ENCODE assay signal across 22 cellular contexts in the genomic region with DNA sequence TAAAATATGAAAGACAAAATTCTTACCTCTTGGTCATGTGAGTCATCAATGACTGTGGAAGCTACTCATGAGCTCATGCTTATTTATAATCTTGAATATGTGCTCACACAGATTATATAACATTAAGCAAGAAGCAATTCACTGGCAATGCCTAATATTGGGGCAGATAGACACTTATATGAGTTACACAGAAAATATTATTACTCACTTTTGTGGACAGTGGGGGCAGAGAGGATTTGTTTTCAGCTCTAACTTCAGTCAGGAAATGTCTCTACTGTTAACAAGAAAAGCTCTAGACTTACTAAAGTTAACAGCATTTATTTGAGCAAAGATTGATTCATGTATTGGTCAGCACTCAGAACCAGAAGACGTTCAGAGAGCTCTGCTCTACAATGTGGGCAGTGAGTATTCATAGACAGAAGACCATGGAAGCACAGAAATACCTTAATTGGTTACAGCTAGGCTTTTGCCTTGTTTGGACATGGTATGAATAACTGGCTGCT.
DNase-seq lines count a peak whose midpoint lies in the region; ATAC-seq lines count a peak whose summit lies in the region.
"Had no signal": no experiment of that assay in that cellular context is flagged by ENCODE, and none has a peak within 500 bp of the region (broad histone marks: within the 10 kb centered on the region; RNA-seq: fewer than 3 reads in every experiment).

No MANE protein-coding gene starts in this region.

- no peaks in the 10 kb centered on the region for H3K9me3 ChIP-seq in effector memory CD4-positive, alpha-beta T cell (ENCODE audit: control insufficient read depth, low read length)
- H3K9me3 ChIP-seq: HAP-1, psoas muscle, spleen, tibial nerve had no signal

- peaks cover 29% of the 10 kb centered on the region for H3K9me3 Mint-ChIP-seq in activated T-helper 2 cell treated with anti-CD3 and anti-CD28 coated beads, Interferon-gamma antibody, Interleukin-2, Interleukin-4, amounts not matched to agents 10 μg/mL and 5 μg/mL and 100 μg/mL, durations not matched to agents 14 hours and 24 hours and 36 hours
- H3K9me3 Mint-ChIP-seq: nephron had no signal

- peaks cover 79% of the 10 kb centered on the region for H3K4me1 Mint-ChIP-seq in activated T-helper 2 cell treated with anti-CD3 and anti-CD28 coated beads, Interferon-gamma antibody, Interleukin-2, Interleukin-4, amounts not matched to agents 10 μg/mL and 5 μg/mL and 100 μg/mL, durations not matched to agents 14 hours and 24 hours and 36 hours (ENCODE audit: low read depth)
- H3K4me1 Mint-ChIP-seq: CD14-positive monocyte, nephron had no signal

- peak overlapping the region; percentile 94 for H3K27ac Mint-ChIP-seq in activated T-helper 2 cell treated with anti-CD3 and anti-CD28 coated beads, Interferon-gamma antibody, Interleukin-2, Interleukin-4, amounts not matched to agents 10 μg/mL and 5 μg/mL and 100 μg/mL, durations not matched to agents 14 hours and 24 hours and 36 hours
- H3K27ac Mint-ChIP-seq: activated naive CD8-positive, alpha-beta T cell treated with anti-CD3 and anti-CD28 coated beads, Interleukin-2, amount 10 ng/mL, durations not matched to agents 7 days and 5 days; nephron; T-helper 17 cell had no signal

- peaks cover 74% of the 10 kb centered on the region for H3K36me3 Mint-ChIP-seq in activated T-helper 2 cell treated with anti-CD3 and anti-CD28 coated beads, Interferon-gamma antibody, Interleukin-2, Interleukin-4, amounts not matched to agents 10 μg/mL and 5 μg/mL and 100 μg/mL, durations not matched to agents 14 hours and 24 hours and 36 hours (ENCODE audit: low read depth)
- H3K36me3 Mint-ChIP-seq: CD14-positive monocyte had no signal

- no peaks in the 10 kb centered on the region for H3K4me1 ChIP-seq in effector memory CD4-positive, alpha-beta T cell (ENCODE audit: control insufficient read depth, insufficient read depth, low read length, poor library complexity, severe bottlenecking)
- H3K4me1 ChIP-seq: HAP-1, psoas muscle, spleen, tibial nerve had no signal

- in situ Hi-C loops in KBM-7 (cut with MboI; ENCODE audit: low pct_unique_long_range_greater_than_20kb, low sequenced_read_pairs), result no loop called here

- no peak overlapping the region for H3K4me3 ChIP-seq in effector memory CD4-positive, alpha-beta T cell (ENCODE audit: insufficient read depth, low read depth, low read length, poor library complexity, severe bottlenecking)
- H3K4me3 ChIP-seq: HAP-1, psoas muscle, spleen, tibial nerve had no signal

- DNase-seq in AG08396 (ENCODE audit: low spot score), result peak; percentile 17
- DNase-seq in HCEC 1CT, result peak; percentile 86
- DNase-seq in activated T-helper 2 cell treated with anti-CD3 and anti-CD28 coated beads, Interferon-gamma antibody, Interleukin-2, Interleukin-4, amounts not matched to agents 10 μg/mL and 5 μg/mL and 100 μg/mL, durations not matched to agents 14 hours and 24 hours and 36 hours (ENCODE audit: low spot score), result no peak
- peak; percentile 7 for DNase-seq in kidney tubule cell (ENCODE audit: low spot score)
- DNase-seq in effector memory CD4-positive, alpha-beta T cell, result no peak
- no peak for DNase-seq in KBM-7
- no peak for DNase-seq in A172 (ENCODE audit: low spot score)
- DNase-seq: activated CD8-positive, alpha-beta memory T cell treated with anti-CD3 and anti-CD28 coated beads, Interleukin-2, amount 50 U/mL, for 4 hours; activated naive CD8-positive, alpha-beta T cell treated with anti-CD3 and anti-CD28 coated beads, Interleukin-2, amount 10 ng/mL, durations not matched to agents 7 days and 5 days; central memory CD4-positive, alpha-beta T cell; DMS53; effector CD4-positive, alpha-beta T cell; hippocampal formation; NCI-H345; psoas muscle; spleen; T-helper 17 cell had no signal

- intact Hi-C loops in activated T-helper 2 cell treated with anti-CD3 and anti-CD28 coated beads, Interferon-gamma antibody, Interleukin-2, Interleukin-4, amounts not matched to agents 10 μg/mL and 5 μg/mL and 100 μg/mL, durations not matched to agents 14 hours and 24 hours and 36 hours (cut with micrococcal nuclease), result loop anchor here (5.0 kb wide), 1 partner anchor 86 kb away; a partner anchor contains a TSS

- H3K27me3 ChIP-seq in effector memory CD4-positive, alpha-beta T cell (replicated peaks; ENCODE audit: control insufficient read depth, insufficient read depth, low read length, poor library complexity, severe bottlenecking), result no peaks in the 10 kb centered on the region
- H3K27me3 ChIP-seq: spleen, tibial nerve had no signal

- peak overlapping the region; percentile 74 for H3K4me3 Mint-ChIP-seq in activated T-helper 2 cell treated with anti-CD3 and anti-CD28 coated beads, Interferon-gamma antibody, Interleukin-2, Interleukin-4, amounts not matched to agents 10 μg/mL and 5 μg/mL and 100 μg/mL, durations not matched to agents 14 hours and 24 hours and 36 hours (ENCODE audit: low read depth)
- H3K4me3 Mint-ChIP-seq: activated naive CD8-positive, alpha-beta T cell treated with anti-CD3 and anti-CD28 coated beads, Interleukin-2, amount 10 ng/mL, durations not matched to agents 7 days and 5 days; CD14-positive monocyte; nephron; T-helper 17 cell had no signal

- ATAC-seq in GM21390 (IDR thresholded peaks at IDR 0.05; ENCODE audit: unreplicated experiment), result no peak
- ATAC-seq: psoas muscle, T-helper 17 cell had no signal

- no peaks in the 10 kb centered on the region for H3K27me3 Mint-ChIP-seq in activated T-helper 2 cell treated with anti-CD3 and anti-CD28 coated beads, Interferon-gamma antibody, Interleukin-2, Interleukin-4, amounts not matched to agents 10 μg/mL and 5 μg/mL and 100 μg/mL, durations not matched to agents 14 hours and 24 hours and 36 hours (ENCODE audit: low read depth)
- H3K27me3 Mint-ChIP-seq: activated naive CD8-positive, alpha-beta T cell treated with anti-CD3 and anti-CD28 coated beads, Interleukin-2, amount 10 ng/mL, durations not matched to agents 7 days and 5 days had no signal

- no peak overlapping the region for H3K27ac ChIP-seq in effector memory CD4-positive, alpha-beta T cell (ENCODE audit: insufficient read depth, low read length, poor library complexity, severe bottlenecking)
- H3K27ac ChIP-seq: psoas muscle, spleen, tibial nerve had no signal

- no peaks in the 10 kb centered on the region for H3K36me3 ChIP-seq in effector memory CD4-positive, alpha-beta T cell (ENCODE audit: control insufficient read depth, insufficient read depth, low read length)
- H3K36me3 ChIP-seq: HAP-1, spleen, tibial nerve had no signal

Comparison
In these comparisons a context has a peak if more than half of its experiments do, and no peak if none do; other contexts are left out.
1. DNase-seq: peak in AG08396 (single experiment), HCEC 1CT (single experiment) and kidney tubule cell (single experiment); none in activated T-helper 2 cell treated with anti-CD3 and anti-CD28 coated beads, Interferon-gamma antibody, Interleukin-2, Interleukin-4, amounts not matched to agents 10 μg/mL and 5 μg/mL and 100 μg/mL, durations not matched to agents 14 hours and 24 hours and 36 hours (single experiment), effector memory CD4-positive, alpha-beta T cell (0 of 3), KBM-7 (single experiment) and A172 (single experiment).